8 cellular contexts compared by ENCODE assay signal in the genomic region with DNA sequence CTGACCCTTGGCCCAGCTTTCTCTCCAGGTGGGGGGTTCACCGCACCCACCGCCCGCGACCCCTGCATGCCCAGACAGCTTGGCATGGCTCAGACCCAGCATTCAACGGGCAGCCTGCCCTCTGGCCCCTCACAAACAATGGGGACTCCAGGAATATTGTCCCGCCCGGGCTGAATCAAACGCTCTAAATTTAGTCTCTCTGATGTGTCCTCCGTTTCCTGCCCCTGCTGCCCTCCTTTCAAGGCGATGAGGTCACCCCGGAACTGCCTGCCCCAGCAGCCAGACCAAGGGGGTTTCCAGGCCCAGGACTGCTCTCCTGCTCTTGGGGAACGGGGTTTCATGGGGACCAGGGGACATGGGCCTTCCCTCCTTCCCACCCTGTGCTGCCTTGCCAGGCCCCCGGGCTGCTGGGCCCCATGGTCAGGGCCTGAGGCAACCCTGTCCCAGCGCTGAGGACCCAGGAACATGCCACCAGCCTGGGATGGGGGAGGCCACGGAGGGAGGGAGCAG. TPM values are rescaled to one million over a fixed set of nuclear protein-coding genes. Genes with fewer than 3 reads are reported as not detected.
A peak's percentile ranks its signal among the peaks of the same experiment; 100 is the strongest.
DNase-seq lines count a peak whose midpoint lies in the region; ATAC-seq, FAIRE-seq and TF ChIP-seq lines count a peak whose summit lies in the region.

No MANE protein-coding gene starts in this region.

- FAIRE-seq in GM19239 (lab: Jason Lieb, UNC), result peak; percentile 91

- H3K27me3 ChIP-seq in RWPE2 (ENCODE audit: insufficient read depth, poor library complexity, severe bottlenecking), result no peaks in the 10 kb centered on the region

- H3K27ac Mint-ChIP-seq in naive thymus-derived CD8-positive, alpha-beta T cell, result peak overlapping the region in 6 of 10 donors; percentile 65 to 82 (median 69)
- no peak overlapping the region for H3K27ac Mint-ChIP-seq in glutamatergic neuron (ENCODE audit: unreplicated experiment)

- peak; percentile 46; the same call in 2 of the 3 replicates for ATAC-seq in RWPE2 (ENCODE audit: low read depth)
- ATAC-seq in naive thymus-derived CD8-positive, alpha-beta T cell, result peak; percentile 80 to 87

- no peaks in the 10 kb centered on the region for H3K9me3 ChIP-seq in RWPE2 (ENCODE audit: severe bottlenecking)

- no peak for TF ChIP-seq CTCF in RWPE2 (IDR thresholded peaks at IDR 0.05; ENCODE audit: poor library complexity, severe bottlenecking)
- TF ChIP-seq CTCF in glutamatergic neuron (IDR thresholded peaks at IDR 0.05; ENCODE audit: partially characterized antibody, unreplicated experiment), result no peak

- no peaks in the 10 kb centered on the region for H3K36me3 Mint-ChIP-seq in naive thymus-derived CD8-positive, alpha-beta T cell
- H3K36me3 Mint-ChIP-seq in glutamatergic neuron (ENCODE audit: unreplicated experiment), result no peaks in the 10 kb centered on the region

- POLR2A ChIA-PET in naive thymus-derived CD8-positive, alpha-beta T cell (lab: Charles Lee), result interaction anchor here (1.0 to 2.7 kb wide), 2 partner anchors 12 to 64 kb away, joined by 3 to 12 read pairs; a partner anchor contains a TSS

- H3K4me3 Mint-ChIP-seq in naive thymus-derived CD8-positive, alpha-beta T cell, result peak overlapping the region in 6 of 10 donors; percentile 29 to 68 (median 61)
- no peak overlapping the region for H3K4me3 Mint-ChIP-seq in glutamatergic neuron (ENCODE audit: unreplicated experiment)

- no peaks in the 10 kb centered on the region for H3K36me3 ChIP-seq in RWPE2 (ENCODE audit: low read depth)

- peaks cover 10 to 46% (median 17%) of the 10 kb centered on the region in 5 donors for H3K27me3 Mint-ChIP-seq in naive thymus-derived CD8-positive, alpha-beta T cell
- H3K27me3 Mint-ChIP-seq in glutamatergic neuron (ENCODE audit: unreplicated experiment), result peaks cover 5% of the 10 kb centered on the region

- peak overlapping the region; percentile 48 for H3K27ac ChIP-seq in RWPE2 (ENCODE audit: poor library complexity, severe bottlenecking)

- peaks cover 0 to 2% (median 0%) of the 10 kb centered on the region in 9 donors for H3K9me3 Mint-ChIP-seq in naive thymus-derived CD8-positive, alpha-beta T cell
- H3K9me3 Mint-ChIP-seq in glutamatergic neuron (ENCODE audit: unreplicated experiment), result no peaks in the 10 kb centered on the region

- peaks cover 35% of the 10 kb centered on the region for H3K4me1 ChIP-seq in RWPE2 (ENCODE audit: insufficient read depth, poor library complexity, severe bottlenecking)

- H3K4me3 ChIP-seq in RWPE2 (ENCODE audit: severe bottlenecking), result no peak overlapping the region

- H3K4me1 Mint-ChIP-seq in naive thymus-derived CD8-positive, alpha-beta T cell, result peaks cover 14 to 23% (median 19%) of the 10 kb centered on the region in 4 donors
- H3K4me1 Mint-ChIP-seq in glutamatergic neuron (ENCODE audit: low read depth, unreplicated experiment), result no peaks in the 10 kb centered on the region

- DNase-seq in GM19239 (ENCODE audit: insufficient read length, low spot score) (peak; percentile 82), RWPE2 (ENCODE audit: low spot score) (no peak), cerebellum (ENCODE audit: low spot score) (peak; percentile 40), NCI-H748 treated with DMSO at 0.1 percent for 48 hours (lab: John Stamatoyannopoulos, UW) (no peak), NAMALWA (ENCODE audit: low spot score) (no peak), glutamatergic neuron (no peak), midbrain (lab: John Stamatoyannopoulos, UW) (no peak)
- DNase-seq in naive thymus-derived CD8-positive, alpha-beta T cell, result peak in 3 of 10 donors; percentile 30 to 69 (median 44)

RNA-seq across cellular contexts. Expression of a gene that starts 10.1 kb away (rescaled TPM):
- total RNA-seq in cerebellum (6.9 TPM), glutamatergic neuron (ENCODE audit: unreplicated experiment) (0.44 TPM)
- 10 to 100 TPM in 1 of 2 experiments, 1 to 10 TPM in 1; 7.4 to 10.1 TPM for total RNA-seq in naive thymus-derived CD8-positive, alpha-beta T cell
- 1 to 10 TPM; 1.0 to 3.9 (median 1.3) TPM for polyA plus RNA-seq in naive thymus-derived CD8-positive, alpha-beta T cell

Comparison
In these comparisons a context has a peak if more than half of its experiments do, and no peak if none do; other contexts are left out.
1. DNase-seq: peak in GM19239 (single experiment) and cerebellum (single experiment); none in RWPE2 (single experiment), NCI-H748 treated with DMSO at 0.1 percent for 48 hours (single experiment), NAMALWA (single experiment), glutamatergic neuron (single experiment) and midbrain (single experiment).